Comparison of ENCODE assay signal across 12 cellular contexts in the genomic region with DNA sequence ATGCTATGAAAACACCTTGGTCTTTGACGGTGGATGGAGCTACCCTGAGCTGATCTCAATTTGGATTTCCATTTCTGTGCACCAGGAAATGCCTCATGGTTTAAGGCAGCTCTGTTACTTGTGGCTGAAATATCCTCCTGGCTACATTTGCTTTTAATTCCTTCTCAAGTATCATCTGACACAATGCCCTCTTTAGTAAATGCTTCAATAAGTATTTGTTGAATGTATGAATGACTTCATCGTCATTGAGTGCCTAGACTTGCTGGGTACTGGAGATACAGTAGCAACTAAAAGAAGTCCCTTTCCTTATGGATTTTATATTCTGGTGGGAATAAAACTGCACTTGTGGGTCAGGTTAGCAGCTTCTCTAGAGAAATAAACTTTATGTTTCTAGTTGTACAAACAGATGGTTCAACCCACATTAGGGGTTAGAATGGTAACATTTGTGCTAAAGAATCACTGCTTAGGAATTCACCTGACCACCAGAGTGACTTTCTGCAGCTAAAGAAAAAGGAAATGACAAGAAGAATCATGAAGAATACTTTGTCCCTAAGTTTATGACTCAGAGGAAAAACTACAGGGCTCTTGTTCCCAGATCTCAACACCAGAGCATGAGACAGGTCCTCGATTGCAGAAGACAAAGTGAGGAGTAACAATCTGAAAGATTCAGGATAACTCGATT. TPM values are rescaled to one million over a fixed set of nuclear protein-coding genes. Genes with fewer than 3 reads are reported as not detected.
DNase-seq lines count a peak whose midpoint lies in the region; ATAC-seq and TF ChIP-seq lines count a peak whose summit lies in the region.
"Had no signal": no experiment of that assay in that cellular context is flagged by ENCODE, and none has a peak within 500 bp of the region (broad histone marks: within the 10 kb centered on the region; RNA-seq: fewer than 3 reads in every experiment).

No MANE protein-coding gene starts in this region.

- no peaks in the 10 kb centered on the region for H3K9me3 ChIP-seq in testis

- H3K27ac ChIP-seq in testis, result no peak overlapping the region
- H3K27ac ChIP-seq: esophagus muscularis mucosa had no signal

- no peaks in the 10 kb centered on the region for H3K4me1 ChIP-seq in testis
- H3K4me1 ChIP-seq: esophagus muscularis mucosa had no signal

- intact Hi-C loops in testis (cut with DNase I; ENCODE audit: low total_unique reads), result no loop called here

- H3K27me3 ChIP-seq in testis, result no peaks in the 10 kb centered on the region
- H3K27me3 ChIP-seq: esophagus muscularis mucosa had no signal

- no peak for TF ChIP-seq CTCF in fibroblast of pulmonary artery (IDR thresholded peaks at IDR 0.05; ENCODE audit: low read length, missing control alignments)
- TF ChIP-seq CTCF in testis (IDR thresholded peaks at IDR 0.05), result no peak

- in situ Hi-C loops in ACHN (cut with HindIII; ENCODE audit: low pct_ligation_motif_present, low pct_unique_long_range_greater_than_20kb, low sequenced_read_pairs), result no loop called here
- in situ Hi-C loops in SK-MEL-5 (cut with HindIII; ENCODE audit: low pct_unique_long_range_greater_than_20kb, low sequenced_read_pairs), result loop anchor here (25.0 kb wide), 1 partner anchor 211 kb away; no protein-coding TSS in a partner anchor

- DNase-seq in ACHN, result peak; percentile 34
- DNase-seq in SK-MEL-5 (ENCODE audit: low read depth, low spot score), result peak; percentile 59
- peak; percentile 55 for DNase-seq in fibroblast of pulmonary artery (ENCODE audit: low read depth)
- no peak for DNase-seq in testis
- DNase-seq in NCI-H446 treated with DMSO at 0.1 percent for 48 hours (lab: John Stamatoyannopoulos, UW), result no peak
- DNase-seq in activated CD8-positive, alpha-beta memory T cell treated with anti-CD3 and anti-CD28 coated beads for 24 hours, result no peak
- DNase-seq in HUDEP-2 (lab: John Stamatoyannopoulos, UW; ENCODE audit: unreplicated experiment in 76 of 76), result no peak
- DNase-seq: activated T-cell treated with anti-CD3 and anti-CD28 coated beads, Interleukin-2, amount 50 U/mL, for 1 hour; DMS 273 treated with DMSO at 0.1 percent for 48 hours; NCI-H1105 had no signal

- 86 to 87% methylated on average over 4 of the region's 4 CpGs for WGBS in testis, 2 donors

- ATAC-seq in GM18511 (IDR thresholded peaks at IDR 0.05; ENCODE audit: unreplicated experiment), result peak; percentile 36

- H3K36me3 ChIP-seq in testis (ENCODE audit: low read depth, missing control alignments), result no peaks in the 10 kb centered on the region
- H3K36me3 ChIP-seq: esophagus muscularis mucosa had no signal

- no peak for TF ChIP-seq POLR2A in testis (IDR thresholded peaks at IDR 0.05)

- H3K4me3 ChIP-seq in fibroblast of pulmonary artery (replicated peaks; ENCODE audit: low read depth, low read length), result no peak overlapping the region
- no peak overlapping the region for H3K4me3 ChIP-seq in testis
- H3K4me3 ChIP-seq: esophagus muscularis mucosa had no signal

RNA-seq across cellular contexts. Expression of a gene that starts 21.8 kb away (rescaled TPM):
- total RNA-seq in SK-MEL-5 (2014; rRNA removed; shearing (Covaris generic)), result 6.6 and 8.0 TPM in 2 replicates
- 14.4 and 18.7 TPM in 2 replicates for polyA plus RNA-seq in SK-MEL-5 (2015; cell fraction: cytosol; rRNA removed)
- polyA plus RNA-seq in SK-MEL-5 (2015; cell fraction: nucleus; rRNA removed), result 22.3 and 34.9 TPM in 2 replicates
- total RNA-seq in testis, result 10 to 100 TPM; 16.4 to 20.9 TPM
- polyA plus RNA-seq in testis (ENCODE audit: insufficient read depth, low read depth, low replicate concordance), result 33.2 TPM

Comparison
In these comparisons a context has a peak if more than half of its experiments do, and no peak if none do; other contexts are left out.
1. DNase-seq: peak in ACHN (single experiment), SK-MEL-5 (single experiment) and fibroblast of pulmonary artery (single experiment); none in testis (single experiment), NCI-H446 treated with DMSO at 0.1 percent for 48 hours (single experiment), activated CD8-positive, alpha-beta memory T cell treated with anti-CD3 and anti-CD28 coated beads for 24 hours (single experiment) and HUDEP-2 (0 of 76).